ENCODE assay signal across 1 cellular context in genomic region chr2:237551071-237551574, GRCh38.
TF ChIP-seq lines count a peak whose summit lies in the region.

No MANE protein-coding gene starts in this region.

TF ChIP-seq in HepG2, 621 proteins besides CTCF, POLR2A, EP300 and RAD21 (continues in another document):
- peak; percentile 55 for TF ChIP-seq TBX2 (CRISPR knock-in tag; IDR thresholded peaks at IDR 0.05; ENCODE audit: borderline replicate concordance)
- TF ChIP-seq ATRX (CRISPR knock-in tag; IDR thresholded peaks at IDR 0.05; ENCODE audit: borderline replicate concordance): no peak
- no peak for TF ChIP-seq ATAD3A (CRISPR knock-in tag; IDR thresholded peaks at IDR 0.05)
- TF ChIP-seq GABPB1 (CRISPR knock-in tag; IDR thresholded peaks at IDR 0.05): peak; percentile 21; the same call in 1 of the 2 replicates
- TF ChIP-seq NR2C2 (CRISPR knock-in tag; IDR thresholded peaks at IDR 0.05; ENCODE audit: borderline replicate concordance): no peak
- TF ChIP-seq ELF1 (CRISPR knock-in tag; IDR thresholded peaks at IDR 0.05): no peak
- peak; percentile 33; the same call in 1 of the 2 replicates for TF ChIP-seq ZNF709 (CRISPR knock-in tag; IDR thresholded peaks at IDR 0.05)
- no peak for TF ChIP-seq ZNF777 (CRISPR knock-in tag; IDR thresholded peaks at IDR 0.05)
- TF ChIP-seq PLSCR1 (CRISPR knock-in tag; IDR thresholded peaks at IDR 0.05; ENCODE audit: borderline replicate concordance): no peak
- TF ChIP-seq SNAPC4 (CRISPR knock-in tag; IDR thresholded peaks at IDR 0.05): no peak
- no peak for TF ChIP-seq ZNF614 (CRISPR knock-in tag; IDR thresholded peaks at IDR 0.05; ENCODE audit: borderline replicate concordance)
- TF ChIP-seq MTERF4 (CRISPR knock-in tag; IDR thresholded peaks at IDR 0.05): no peak
- peak; percentile 79; the same call in 1 of the 2 replicates for TF ChIP-seq ZMAT3 (CRISPR knock-in tag; conservative IDR thresholded peaks at IDR 0.05)
- TF ChIP-seq ZFX (CRISPR knock-in tag; IDR thresholded peaks at IDR 0.05; ENCODE audit: low read depth): peak; percentile 61; the same call in 1 of the 2 replicates
- no peak for TF ChIP-seq MEIS2 (CRISPR knock-in tag; IDR thresholded peaks at IDR 0.05)
- no peak for TF ChIP-seq FOXK1 (CRISPR knock-in tag; IDR thresholded peaks at IDR 0.05; ENCODE audit: borderline replicate concordance, low read depth)
- no peak for TF ChIP-seq ATF7 (IDR thresholded peaks at IDR 0.05)
- TF ChIP-seq ATF7 (CRISPR knock-in tag; IDR thresholded peaks at IDR 0.05): no peak
- peak; percentile 68; the same call in 1 of the 2 replicates for TF ChIP-seq ZNF431 (CRISPR knock-in tag; IDR thresholded peaks at IDR 0.05; ENCODE audit: borderline replicate concordance, low read depth)
- TF ChIP-seq IRF1 (CRISPR knock-in tag; IDR thresholded peaks at IDR 0.05; ENCODE audit: low read depth): no peak
- TF ChIP-seq AKNA (CRISPR knock-in tag; IDR thresholded peaks at IDR 0.05; ENCODE audit: borderline replicate concordance): no peak
- no peak for TF ChIP-seq CAMTA2 (CRISPR knock-in tag; IDR thresholded peaks at IDR 0.05; ENCODE audit: borderline replicate concordance)
- no peak for TF ChIP-seq TSC22D2 (CRISPR knock-in tag; IDR thresholded peaks at IDR 0.05; ENCODE audit: borderline replicate concordance)
- no peak for TF ChIP-seq RFX5 (IDR thresholded peaks at IDR 0.05; ENCODE audit: low read depth, low read length)
- TF ChIP-seq ZNF629 (CRISPR knock-in tag; conservative IDR thresholded peaks at IDR 0.05): no peak
- TF ChIP-seq ZBTB40 (IDR thresholded peaks at IDR 0.05): no peak
- TF ChIP-seq ZBTB40 (CRISPR knock-in tag; IDR thresholded peaks at IDR 0.05): 0 out of 2 replicates have a peak, but pooled peaks have one; percentile 37
- TF ChIP-seq ZNF740 (CRISPR knock-in tag; IDR thresholded peaks at IDR 0.05): no peak
- no peak for TF ChIP-seq ZBTB44 (CRISPR knock-in tag; IDR thresholded peaks at IDR 0.05)
- no peak for TF ChIP-seq ZNF552 (CRISPR knock-in tag; IDR thresholded peaks at IDR 0.05; ENCODE audit: borderline replicate concordance)
- no peak for TF ChIP-seq NFE2 (CRISPR knock-in tag; IDR thresholded peaks at IDR 0.05)
